In the genomic region with DNA sequence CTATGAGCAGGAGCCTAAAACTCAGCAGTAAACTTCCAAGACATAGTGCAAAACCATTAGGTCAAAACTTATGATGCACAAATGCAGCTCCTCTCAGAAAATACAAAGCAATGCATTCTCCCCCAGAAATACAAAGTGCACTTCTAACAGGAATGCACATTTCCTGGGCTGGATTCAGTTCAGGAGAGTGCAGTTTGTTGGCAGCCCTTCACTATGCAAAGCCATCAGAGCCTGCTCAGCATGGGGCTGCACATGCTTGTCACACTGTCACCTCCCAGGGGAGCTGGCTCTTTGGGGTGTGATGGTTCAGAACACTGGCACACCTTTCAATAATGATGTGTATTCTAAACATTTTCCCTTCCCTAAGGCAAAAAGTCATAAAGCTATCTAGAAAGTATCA, we compare ENCODE assay signal across 18 cellular contexts.
"Had no signal": no experiment of that assay in that cellular context is flagged by ENCODE, and none has a peak within 500 bp of the region (broad histone marks: within the 10 kb centered on the region; RNA-seq: fewer than 3 reads in every experiment).

No MANE protein-coding gene starts in this region.

- ATAC-seq: esophagus mucosa; heart left ventricle; left colon; left ventricle myocardium superior; natural killer cell treated with Interleukin-12 subunit alpha and Interleukin-12 subunit beta and Interleukin-15 and Interleukin-18, amount 100 ng/mL, for 72 hours; stimulated activated naive B cell treated with anti-CD40 and anti-IgM and Interleukin-4, amounts not matched to agents 10 μg/mL and 1 μg/mL and 100 μg/mL, for 72 hours; stimulated activated naive CD8-positive, alpha-beta T cell treated with anti-CD3 and anti-CD28 coated beads, Interleukin-15, amount 100 ng/mL, for 72 hours; upper lobe of right lung had no signal

- DNase-seq: effector memory CD4-positive, alpha-beta T cell; heart left ventricle; hippocampal formation; left colon; left ventricle myocardium superior; mesenchymal stem cell; midbrain; nucleus accumbens; ovary; sigmoid colon; stimulated activated CD4-positive, alpha-beta T cell treated with anti-CD3 and anti-CD28 coated beads, Interleukin-2, amount 100 ng/mL, for 24 hours; stimulated activated CD4-positive, alpha-beta T cell treated with anti-CD3 and anti-CD28 coated beads, Interleukin-4, amount 100 ng/mL, for 4 hours; stimulated activated naive B cell treated with anti-CD40 and anti-IgM and Interleukin-4, amounts not matched to agents 10 μg/mL and 1 μg/mL and 100 μg/mL, for 72 hours; stimulated activated naive CD8-positive, alpha-beta T cell treated with anti-CD3 and anti-CD28 coated beads, Interleukin-15, amount 100 ng/mL, for 72 hours; testis; upper lobe of right lung had no signal
